ENCODE assay signal across 26 cellular contexts in the genomic region with DNA sequence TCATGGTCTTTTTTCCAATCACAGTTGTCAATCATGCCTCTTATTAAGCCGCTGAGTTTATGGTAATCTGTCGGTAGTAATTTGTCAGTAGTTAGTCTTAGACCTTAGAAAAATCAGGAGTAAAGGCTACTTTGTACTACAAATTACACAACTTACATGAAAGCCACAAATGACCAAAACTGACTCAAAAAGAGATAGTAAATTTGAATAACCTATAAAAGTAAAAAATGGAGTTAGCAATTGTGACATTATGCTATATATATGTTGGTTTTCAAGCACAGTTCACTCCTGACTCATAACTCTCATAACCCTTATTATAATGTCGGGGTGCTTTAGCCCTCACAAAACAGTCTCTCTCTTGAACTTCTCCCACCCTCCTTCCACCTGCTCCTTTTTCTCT.
"Had no signal": no experiment of that assay in that cellular context is flagged by ENCODE, and none has a peak within 500 bp of the region (broad histone marks: within the 10 kb centered on the region; RNA-seq: fewer than 3 reads in every experiment).

No MANE protein-coding gene starts in this region.

- DNase-seq: activated CD4-positive, alpha-beta memory T cell treated with anti-CD3 and anti-CD28 coated beads for 36 hours; activated CD4-positive, alpha-beta T cell treated with anti-CD3 and anti-CD28 coated beads, Interleukin-2, amount 10 ng/mL, durations not matched to agents 24 days and 14 days; activated effector memory CD4-positive, alpha-beta T cell treated with anti-CD3 and anti-CD28 coated beads, Interleukin-2, amount 50 U/mL, for 16 hours; activated naive CD4-positive, alpha-beta T cell treated with anti-CD3 and anti-CD28 coated beads, Interleukin-2, amount 10 ng/mL, durations not matched to agents 7 days and 5 days; activated T-cell treated with anti-CD3 and anti-CD28 coated beads, Interleukin-2, amount 50 U/mL, for 4 hours; dermis blood vessel endothelial cell; effector CD4-positive, alpha-beta T cell; esophagus squamous epithelium; left lung; lower lobe of right lung; mesendoderm; nucleus accumbens; pancreas; retina; stimulated activated CD4-positive, alpha-beta T cell treated with anti-CD3 and anti-CD28 coated beads, Interleukin-4, amount 100 ng/mL, for 24 hours; stimulated activated naive CD4-positive, alpha-beta T cell; SW 1271; T-helper 9 cell; testis; transverse colon had no signal

- H3K36me3 Mint-ChIP-seq: activated CD4-positive, alpha-beta memory T cell treated with anti-CD3 and anti-CD28 coated beads for 36 hours; activated naive CD4-positive, alpha-beta T cell treated with anti-CD3 and anti-CD28 coated beads, Interleukin-2, amount 10 ng/mL, durations not matched to agents 7 days and 5 days had no signal

- H3K4me1 Mint-ChIP-seq: activated naive CD4-positive, alpha-beta T cell treated with anti-CD3 and anti-CD28 coated beads, Interleukin-2, amount 10 ng/mL, durations not matched to agents 7 days and 5 days had no signal

- H3K27me3 ChIP-seq: left lung, pancreas, testis, transverse colon had no signal

- ATAC-seq: left lung, lower lobe of right lung, pancreas, sciatic nerve had no signal

- H3K27ac ChIP-seq: epithelial cell of prostate, esophagus squamous epithelium, left lung, lower lobe of right lung, pancreas, prostate gland, skin epidermis, testis, transverse colon, VCaP had no signal

- H3K4me3 ChIP-seq: esophagus squamous epithelium, left lung, lower lobe of right lung, pancreas, prostate gland, skin epidermis, transverse colon had no signal

- H3K4me1 ChIP-seq: esophagus squamous epithelium, left lung, lower lobe of right lung, pancreas, prostate gland, testis had no signal

- H3K36me3 ChIP-seq: esophagus squamous epithelium, left lung, lower lobe of right lung, pancreas, prostate gland, transverse colon had no signal

- H3K9me3 Mint-ChIP-seq: activated CD4-positive, alpha-beta memory T cell treated with anti-CD3 and anti-CD28 coated beads for 36 hours; activated T-cell treated with anti-CD3 and anti-CD28 coated beads, Interleukin-2, amount 50 U/mL, for 4 hours had no signal

- H3K4me3 Mint-ChIP-seq: activated CD4-positive, alpha-beta memory T cell treated with anti-CD3 and anti-CD28 coated beads for 36 hours; activated CD4-positive, alpha-beta T cell treated with anti-CD3 and anti-CD28 coated beads, Interleukin-2, amount 10 ng/mL, durations not matched to agents 24 days and 14 days; activated naive CD4-positive, alpha-beta T cell treated with anti-CD3 and anti-CD28 coated beads, Interleukin-2, amount 10 ng/mL, durations not matched to agents 7 days and 5 days; activated T-cell treated with anti-CD3 and anti-CD28 coated beads, Interleukin-2, amount 50 U/mL, for 4 hours; T-helper 1 cell treated with Interleukin-12 subunit alpha and Interleukin-12 subunit beta and Interleukin-4 antibody, amounts not matched to agents 30 μg/mL and 1 μg/mL, for 36 hours had no signal

- H3K9me3 ChIP-seq: esophagus squamous epithelium, left lung, lower lobe of right lung, pancreas, prostate gland, testis, transverse colon had no signal

- H3K27ac Mint-ChIP-seq: activated CD4-positive, alpha-beta memory T cell treated with anti-CD3 and anti-CD28 coated beads for 36 hours; activated CD4-positive, alpha-beta T cell treated with anti-CD3 and anti-CD28 coated beads, Interleukin-2, amount 10 ng/mL, durations not matched to agents 24 days and 14 days; activated naive CD4-positive, alpha-beta T cell treated with anti-CD3 and anti-CD28 coated beads, Interleukin-2, amount 10 ng/mL, durations not matched to agents 7 days and 5 days; T-helper 1 cell treated with Interleukin-12 subunit alpha and Interleukin-12 subunit beta and Interleukin-4 antibody, amounts not matched to agents 30 μg/mL and 1 μg/mL, for 36 hours had no signal
